In genomic region chr12:31005944-31006361, GRCh38 we compare ENCODE assay signal across 12 cellular contexts.
DNase-seq lines count a peak whose midpoint lies in the region; ATAC-seq and TF ChIP-seq lines count a peak whose summit lies in the region.
"Had no signal": no experiment of that assay in that cellular context is flagged by ENCODE, and none has a peak within 500 bp of the region (broad histone marks: within the 10 kb centered on the region; RNA-seq: fewer than 3 reads in every experiment).

No MANE protein-coding gene starts in this region.

- H2AK5ac ChIP-seq in neuronal stem cell (ENCODE audit: low read depth, low read length), result peak overlapping the region; percentile 34

- H3K79me1 ChIP-seq in neuronal stem cell (ENCODE audit: low read depth, low read length), result no peaks in the 10 kb centered on the region

- H2BK5ac ChIP-seq in neuronal stem cell (ENCODE audit: low read length), result no peak overlapping the region

- in situ Hi-C loops in Caki2 (cut with HindIII; ENCODE audit: low pct_unique_long_range_greater_than_20kb, low sequenced_read_pairs), result no loop called here

- CTCF ChIA-PET in activated CD8-positive, alpha-beta memory T cell treated with anti-CD3 and anti-CD28 coated beads, Interleukin-2, amount 10 ng/mL, durations not matched to agents 7 days and 5 days (lab: Charles Lee), result no interaction called here

- H2BK120ac ChIP-seq in neuronal stem cell (ENCODE audit: low read depth, low read length), result no peak overlapping the region

- no peak for ATAC-seq in activated CD8-positive, alpha-beta memory T cell treated with anti-CD3 and anti-CD28 coated beads, Interleukin-2, amount 10 ng/mL, durations not matched to agents 7 days and 5 days
- ATAC-seq: GM23338 had no signal

- no peak for TF ChIP-seq CTCF in chondrocyte (IDR thresholded peaks at IDR 0.05)

- no peak overlapping the region for H3K4ac ChIP-seq in neuronal stem cell (ENCODE audit: low read length)

- no peaks in the 10 kb centered on the region for H3K9me3 ChIP-seq in neuronal stem cell (replicated peaks in 1 of 2; ENCODE audit: control insufficient read depth in 2 of 2, insufficient read depth in 1 of 2, low read depth in 1 of 2, low read length in 2 of 2)

- WGBS in neuronal stem cell (ENCODE audit: extremely low coverage in 2 of 2, insufficient read length in 2 of 2, insufficient replicate concordance in 1 of 2), 2 donors, result no CpG with 5 or more reads among the region's 4 CpGs

- H3K9ac ChIP-seq in neuronal stem cell (ENCODE audit: low read depth, low read length, poor library complexity), result no peak overlapping the region

- H3K27ac ChIP-seq in neuronal stem cell (replicated peaks; ENCODE audit: low read length) (no peak overlapping the region), substantia nigra (ENCODE audit: low read depth, low read length, poor library complexity, severe bottlenecking) (no peak overlapping the region)
- H3K27ac ChIP-seq: WERI-Rb-1 had no signal

- H3K4me1 Mint-ChIP-seq in chondrocyte (ENCODE audit: low read depth), result peaks cover 5% of the 10 kb centered on the region
- H3K4me1 Mint-ChIP-seq in activated CD8-positive, alpha-beta memory T cell treated with anti-CD3 and anti-CD28 coated beads, Interleukin-2, amount 10 ng/mL, durations not matched to agents 7 days and 5 days, result no peaks in the 10 kb centered on the region

- DNase-seq in Caki2 (ENCODE audit: low read depth) (peak; percentile 91), LoVo (ENCODE audit: low spot score) (peak; percentile 99), chondrocyte (ENCODE audit: low spot score) (no peak), neuronal stem cell (ENCODE audit: low spot score) (no peak), NCI-H526 (lab: John Stamatoyannopoulos, UW) (no peak), hepatic stellate cell (ENCODE audit: low spot score) (no peak), substantia nigra (lab: John Stamatoyannopoulos, UW) (no peak)
- DNase-seq in activated CD8-positive, alpha-beta memory T cell treated with anti-CD3 and anti-CD28 coated beads, Interleukin-2, amount 10 ng/mL, durations not matched to agents 7 days and 5 days, result no peak
- DNase-seq: NCI-H1436, WERI-Rb-1 had no signal

- H3K4me2 ChIP-seq in neuronal stem cell (ENCODE audit: insufficient read depth, low read length, poor library complexity, severe bottlenecking), result no peak overlapping the region
- H3K4me2 ChIP-seq: GM23338 had no signal

- H2AFZ ChIP-seq in neuronal stem cell (ENCODE audit: low read length), result no peak overlapping the region
- H2AFZ ChIP-seq: GM23338 had no signal

- no peaks in the 10 kb centered on the region for H3K36me3 Mint-ChIP-seq in chondrocyte (ENCODE audit: low read depth)
- no peaks in the 10 kb centered on the region for H3K36me3 Mint-ChIP-seq in activated CD8-positive, alpha-beta memory T cell treated with anti-CD3 and anti-CD28 coated beads, Interleukin-2, amount 10 ng/mL, durations not matched to agents 7 days and 5 days

- H4K8ac ChIP-seq in neuronal stem cell (ENCODE audit: low read depth, low read length), result no peak overlapping the region

- H3K23ac ChIP-seq in neuronal stem cell (ENCODE audit: low read depth, low read length, poor library complexity), result peak overlapping the region; percentile 25

- no peak overlapping the region for H4K91ac ChIP-seq in neuronal stem cell (ENCODE audit: low read depth, low read length, poor library complexity)

- H2BK15ac ChIP-seq in neuronal stem cell (ENCODE audit: low read length), result no peak overlapping the region

- H3K27me3 Mint-ChIP-seq in chondrocyte (ENCODE audit: low read depth), result peaks cover 3% of the 10 kb centered on the region
- H3K27me3 Mint-ChIP-seq in activated CD8-positive, alpha-beta memory T cell treated with anti-CD3 and anti-CD28 coated beads, Interleukin-2, amount 10 ng/mL, durations not matched to agents 7 days and 5 days, result peaks cover 2% of the 10 kb centered on the region

- peak overlapping the region; percentile 17 for H3K27ac Mint-ChIP-seq in chondrocyte (ENCODE audit: unreplicated experiment)
- H3K27ac Mint-ChIP-seq in activated CD8-positive, alpha-beta memory T cell treated with anti-CD3 and anti-CD28 coated beads, Interleukin-2, amount 10 ng/mL, durations not matched to agents 7 days and 5 days, result no peak overlapping the region
- H3K27ac Mint-ChIP-seq: GM23338 had no signal

- no peak overlapping the region for H3K4me3 ChIP-seq in neuronal stem cell (ENCODE audit: low read length in 2 of 2)
- H3K4me3 ChIP-seq: GM23338, skin epidermis had no signal

- no peaks in the 10 kb centered on the region for H3K36me3 ChIP-seq in neuronal stem cell (replicated peaks in 1 of 2; ENCODE audit: control insufficient read depth in 2 of 2, insufficient read depth in 2 of 2, low read length in 2 of 2)
- H3K36me3 ChIP-seq: WERI-Rb-1 had no signal

- no peak overlapping the region for H2BK12ac ChIP-seq in neuronal stem cell (ENCODE audit: low read length)

- peaks cover 0 to 2% (median 0%) of the 10 kb centered on the region in 3 experiments for H3K27me3 ChIP-seq in neuronal stem cell (ENCODE audit: control insufficient read depth in 3 of 3, insufficient read depth in 3 of 3, low read depth in 1 of 3, low read length in 3 of 3)

- peaks cover 0 to 1% of the 10 kb centered on the region in 2 donors for H3K4me1 ChIP-seq in neuronal stem cell (ENCODE audit: control insufficient read depth in 2 of 2, insufficient read depth in 1 of 2, low read depth in 1 of 2, low read length in 2 of 2)

- H3K14ac ChIP-seq in neuronal stem cell (ENCODE audit: low read length), result no peak overlapping the region

- no peak overlapping the region for H3K4me3 Mint-ChIP-seq in chondrocyte (ENCODE audit: unreplicated experiment)
- no peak overlapping the region for H3K4me3 Mint-ChIP-seq in activated CD8-positive, alpha-beta memory T cell treated with anti-CD3 and anti-CD28 coated beads, Interleukin-2, amount 10 ng/mL, durations not matched to agents 7 days and 5 days
- H3K4me3 Mint-ChIP-seq: GM23338 had no signal

- H3K18ac ChIP-seq in neuronal stem cell (ENCODE audit: low read length), result peak overlapping the region; percentile 36

- H3K9me3 Mint-ChIP-seq in chondrocyte (ENCODE audit: low read depth), result no peaks in the 10 kb centered on the region
- H3K9me3 Mint-ChIP-seq in activated CD8-positive, alpha-beta memory T cell treated with anti-CD3 and anti-CD28 coated beads, Interleukin-2, amount 10 ng/mL, durations not matched to agents 7 days and 5 days (ENCODE audit: low read depth), result no peaks in the 10 kb centered on the region
- H3K9me3 Mint-ChIP-seq: GM23338 had no signal

Comparison
In these comparisons a context has a peak if more than half of its experiments do, and no peak if none do; other contexts are left out.
1. DNase-seq: peak in Caki2 (single experiment) and LoVo (single experiment); none in chondrocyte (single experiment), neuronal stem cell (single experiment), NCI-H526 (0 of 2), hepatic stellate cell (single experiment), activated CD8-positive, alpha-beta memory T cell treated with anti-CD3 and anti-CD28 coated beads, Interleukin-2, amount 10 ng/mL, durations not matched to agents 7 days and 5 days (single experiment) and substantia nigra (0 of 49).